In genomic region chr12:47992776-47993175, GRCh38 we compare ENCODE assay signal across 33 cellular contexts. TPM values are rescaled to one million over a fixed set of nuclear protein-coding genes. Genes with fewer than 3 reads are reported as not detected.
"Had no signal": no experiment of that assay in that cellular context is flagged by ENCODE, and none has a peak within 500 bp of the region (broad histone marks: within the 10 kb centered on the region; RNA-seq: fewer than 3 reads in every experiment).

No MANE protein-coding gene starts in this region.

- H3K9me3 ChIP-seq: colonic mucosa, gastrocnemius medialis, left lung, mucosa of descending colon, neutrophil, pancreas, right lobe of liver, stomach, testis, tibial artery, upper lobe of right lung, uterus had no signal

- H3K4me3 ChIP-seq: colonic mucosa, gastrocnemius medialis, hepatocyte, left lung, mucosa of descending colon, pancreas, right lobe of liver, smooth muscle cell, stomach, testis, tibial artery, upper lobe of right lung, uterus had no signal

- H3K4me1 ChIP-seq: colonic mucosa, left lung, pancreas, uterus had no signal

- H3K27me3 ChIP-seq: colonic mucosa, gastrocnemius medialis, hepatocyte, pancreas, right lobe of liver, testis, upper lobe of right lung, uterus had no signal

- H3K27me3 Mint-ChIP-seq: progenitor cell of endocrine pancreas had no signal

- H3K36me3 ChIP-seq: colonic mucosa, gastrocnemius medialis, left lung, neutrophil, pancreas, right lobe of liver, stomach, tibial artery, upper lobe of right lung, uterus had no signal

- H3K4me2 ChIP-seq: hepatocyte, smooth muscle cell had no signal

- H2AFZ ChIP-seq: hepatocyte had no signal

- H3K27ac Mint-ChIP-seq: dendritic cell treated with granulocyte-macrophage colony-stimulating factor and Interleukin-4, amounts not matched to agents 40 ng/mL and 50 ng/mL, for 4 days; endodermal cell; mesothelial cell of epicardium; progenitor cell of endocrine pancreas had no signal

- H3K79me2 ChIP-seq: hepatocyte had no signal

- H3K36me3 Mint-ChIP-seq: naive B cell had no signal

- H3K4me3 Mint-ChIP-seq: dendritic cell treated with granulocyte-macrophage colony-stimulating factor and Interleukin-4, amounts not matched to agents 40 ng/mL and 50 ng/mL, for 4 days; endodermal cell; mesothelial cell of epicardium; nephron progenitor cell had no signal

- H3K27ac ChIP-seq: colonic mucosa, epithelial cell of prostate, gastrocnemius medialis, hepatocyte, left lung, neutrophil, pancreas, right lobe of liver, stomach, testis, tibial artery, upper lobe of right lung, uterus had no signal

- H3K9me3 Mint-ChIP-seq: dendritic cell treated with granulocyte-macrophage colony-stimulating factor and Interleukin-4, amounts not matched to agents 40 ng/mL and 50 ng/mL, for 4 days; endodermal cell; mesothelial cell of epicardium; nephron progenitor cell had no signal

- ATAC-seq: esophagus mucosa, gastrocnemius medialis, left cardiac atrium, left lung, mucosa of descending colon, pancreas, right lobe of liver, upper lobe of right lung had no signal

- DNase-seq: central memory CD4-positive, alpha-beta T cell; colonic mucosa; effector CD8-positive, alpha-beta T cell; endodermal cell; foreskin fibroblast; gastrocnemius medialis; left cardiac atrium; left lung; mesenchymal stem cell; naive B cell; nephron progenitor cell; stimulated activated CD4-positive, alpha-beta T cell treated with anti-CD3 and anti-CD28 coated beads, Interleukin-2, amount 100 ng/mL, for 24 hours; stimulated activated CD4-positive, alpha-beta T cell treated with anti-CD3 and anti-CD28 coated beads, Interleukin-4, amount 100 ng/mL, for 4 hours; stimulated activated naive CD4-positive, alpha-beta T cell; stomach; testis; tibial artery; upper lobe of right lung; uterus had no signal

RNA-seq across cellular contexts. Expression of gene COL2A1, which starts 11.5 kb away (rescaled TPM):
- total RNA-seq: esophagus mucosa, gastrocnemius medialis, glomerular endothelial cell, left cardiac atrium, lung microvascular endothelial cell, right lobe of liver, subcutaneous adipose tissue, upper lobe of right lung had no signal
